ENCODE assay signal across 1 cellular context in genomic region chr10:30583778-30584415, GRCh38.
TF ChIP-seq lines count a peak whose summit lies in the region.

No MANE protein-coding gene starts in this region.

TF ChIP-seq in HepG2, 621 proteins besides CTCF, POLR2A, EP300 and RAD21 (continued from another document and continues in another):
- TF ChIP-seq TEAD3 (CRISPR knock-in tag; optimal IDR thresholded peaks at IDR 0.05; ENCODE audit: borderline replicate concordance): peak; percentile 81
- peak; percentile 8 for TF ChIP-seq DBP (CRISPR knock-in tag; IDR thresholded peaks at IDR 0.05; ENCODE audit: not compliant biosample characterization)
- 0 out of 2 replicates have a peak, but pooled peaks have one; percentile 28 for TF ChIP-seq ZNF782 (CRISPR knock-in tag; IDR thresholded peaks at IDR 0.05; ENCODE audit: borderline replicate concordance)
- no peak for TF ChIP-seq CCAR2 (optimal IDR thresholded peaks at IDR 0.05; ENCODE audit: low read depth, low read length)
- peak; percentile 36; the same call in 1 of the 2 replicates for TF ChIP-seq MEIS1 (CRISPR knock-in tag; IDR thresholded peaks at IDR 0.05; ENCODE audit: borderline replicate concordance)
- TF ChIP-seq HNF1A (IDR thresholded peaks at IDR 0.05; ENCODE audit: low read depth): no peak
- TF ChIP-seq HNF1A (CRISPR knock-in tag; IDR thresholded peaks at IDR 0.05; ENCODE audit: borderline replicate concordance): peak; percentile 49; the same call in 1 of the 2 replicates
- TF ChIP-seq ARID5B (CRISPR knock-in tag; IDR thresholded peaks at IDR 0.05): peak; percentile 84
- TF ChIP-seq ONECUT2 (CRISPR knock-in tag; IDR thresholded peaks at IDR 0.05): no peak
- peak; percentile 68 for TF ChIP-seq FOXP4 (CRISPR knock-in tag; IDR thresholded peaks at IDR 0.05)
- peak; percentile 94 for TF ChIP-seq SIX1 (CRISPR knock-in tag; IDR thresholded peaks at IDR 0.05; ENCODE audit: borderline replicate concordance)
- TF ChIP-seq SOX13 (IDR thresholded peaks at IDR 0.05): peak; percentile 44; the same call in 1 of the 2 replicates
- TF ChIP-seq SOX13 (CRISPR knock-in tag; conservative IDR thresholded peaks at IDR 0.05 in 1 of 2, IDR thresholded peaks at IDR 0.05 in 1 of 2): peak in 1 of 2 experiments; percentile 87; a peak in 2 of 4 replicates
- TF ChIP-seq MED1 (CRISPR knock-in tag; IDR thresholded peaks at IDR 0.05): peak; percentile 70
- no peak for TF ChIP-seq FOXP1 (IDR thresholded peaks at IDR 0.05)
- peak; percentile 30 for TF ChIP-seq FOXP1 (CRISPR knock-in tag; IDR thresholded peaks at IDR 0.05)
- TF ChIP-seq SOX6 (IDR thresholded peaks at IDR 0.05): no peak
- peak; percentile 89 for TF ChIP-seq SOX6 (CRISPR knock-in tag; IDR thresholded peaks at IDR 0.05)
- TF ChIP-seq FOSL2 (CRISPR knock-in tag; IDR thresholded peaks at IDR 0.05): peak; percentile 65
- 0 out of 2 replicates have a peak, but pooled peaks have one; percentile 36 for TF ChIP-seq ZNF788 (CRISPR knock-in tag; IDR thresholded peaks at IDR 0.05; ENCODE audit: borderline replicate concordance)
- TF ChIP-seq HDAC1 (CRISPR knock-in tag; IDR thresholded peaks at IDR 0.05): 0 out of 2 replicates have a peak, but pooled peaks have one; percentile 12
- TF ChIP-seq ZNF644 (CRISPR knock-in tag; IDR thresholded peaks at IDR 0.05; ENCODE audit: low read depth): peak; percentile 15; the same call in 1 of the 2 replicates
- TF ChIP-seq IRF1 (CRISPR knock-in tag; IDR thresholded peaks at IDR 0.05; ENCODE audit: low read depth): peak; percentile 96
- peak; percentile 45 for TF ChIP-seq HNF4A (CRISPR knock-in tag; IDR thresholded peaks at IDR 0.05)
- TF ChIP-seq GATA4 (IDR thresholded peaks at IDR 0.05; ENCODE audit: borderline replicate concordance, low read depth): peak; percentile 35; the same call in 1 of the 2 replicates
- TF ChIP-seq ARNT2 (CRISPR knock-in tag; IDR thresholded peaks at IDR 0.05; ENCODE audit: low read depth): peak; percentile 56
- peak; percentile 30; the same call in 1 of the 2 replicates for TF ChIP-seq ATF1 (CRISPR knock-in tag; IDR thresholded peaks at IDR 0.05)
- TF ChIP-seq ELF3 (CRISPR knock-in tag; IDR thresholded peaks at IDR 0.05): peak; percentile 98
- TF ChIP-seq SALL1 (CRISPR knock-in tag; IDR thresholded peaks at IDR 0.05): peak; percentile 60
- peak; percentile 45; the same call in 1 of the 2 replicates for TF ChIP-seq ISL2 (CRISPR knock-in tag; IDR thresholded peaks at IDR 0.05)
- no peak for TF ChIP-seq BRD4 (CRISPR knock-in tag; IDR thresholded peaks at IDR 0.05)
- TF ChIP-seq HOXA3 (CRISPR knock-in tag; IDR thresholded peaks at IDR 0.05): 0 out of 2 replicates have a peak, but pooled peaks have one; percentile 24
- TF ChIP-seq ZBTB14 (CRISPR knock-in tag; IDR thresholded peaks at IDR 0.05): no peak
- peak; percentile 89 for TF ChIP-seq SOX5 (CRISPR knock-in tag; IDR thresholded peaks at IDR 0.05; ENCODE audit: borderline replicate concordance)
- TF ChIP-seq FOXA3 (CRISPR knock-in tag; IDR thresholded peaks at IDR 0.05): peak; percentile 41; the same call in 1 of the 2 replicates
- TF ChIP-seq ZNF691 (CRISPR knock-in tag; IDR thresholded peaks at IDR 0.05; ENCODE audit: borderline replicate concordance, low read depth): 0 out of 2 replicates have a peak, but pooled peaks have one; percentile 47
- TF ChIP-seq POLR2G (IDR thresholded peaks at IDR 0.05; ENCODE audit: low read depth, low read length): 0 out of 2 replicates have a peak, but pooled peaks have one; percentile 36
- TF ChIP-seq PAXIP1 (CRISPR knock-in tag; conservative IDR thresholded peaks at IDR 0.05): peak; percentile 43; the same call in 1 of the 2 replicates
- no peak for TF ChIP-seq ZNF18 (CRISPR knock-in tag; IDR thresholded peaks at IDR 0.05; ENCODE audit: insufficient replicate concordance)
- 0 out of 2 replicates have a peak, but pooled peaks have one; percentile 45 for TF ChIP-seq REPIN1 (CRISPR knock-in tag; IDR thresholded peaks at IDR 0.05; ENCODE audit: borderline replicate concordance, low read depth)
- TF ChIP-seq TBX2 (CRISPR knock-in tag; IDR thresholded peaks at IDR 0.05; ENCODE audit: borderline replicate concordance): peak; percentile 60; the same call in 1 of the 2 replicates
- TF ChIP-seq POGZ (CRISPR knock-in tag; IDR thresholded peaks at IDR 0.05): 0 out of 2 replicates have a peak, but pooled peaks have one; percentile 41
- peak; percentile 38 for TF ChIP-seq ASH2L (IDR thresholded peaks at IDR 0.05; ENCODE audit: insufficient read length, low read depth, low read length)
